ENCODE assay signal across 1 cellular context in the genomic region with DNA sequence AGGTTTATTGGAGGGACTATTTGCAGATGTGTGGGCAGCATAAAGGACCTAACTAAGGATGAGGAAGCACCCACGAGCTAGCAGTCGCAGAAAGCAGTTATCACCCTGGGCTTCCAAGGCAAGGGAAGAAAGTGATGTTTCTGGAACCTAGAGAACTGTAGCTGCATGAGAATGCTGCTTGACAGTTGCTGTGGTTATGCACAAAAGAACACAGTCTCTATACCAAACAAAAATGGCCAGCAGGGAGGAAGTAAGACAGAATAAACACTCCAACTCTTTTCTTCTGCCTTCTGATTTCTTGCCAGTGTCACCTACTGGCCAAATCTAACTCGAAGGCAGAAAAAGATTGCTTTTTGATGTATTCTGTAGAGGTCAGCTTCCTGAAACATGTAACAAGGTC.
TF ChIP-seq lines count a peak whose summit lies in the region.

No MANE protein-coding gene starts in this region.

TF ChIP-seq in GM23338, 12 proteins besides CTCF, POLR2A, EP300 and RAD21 (continued from another document):
- TF ChIP-seq, protein P1, sequence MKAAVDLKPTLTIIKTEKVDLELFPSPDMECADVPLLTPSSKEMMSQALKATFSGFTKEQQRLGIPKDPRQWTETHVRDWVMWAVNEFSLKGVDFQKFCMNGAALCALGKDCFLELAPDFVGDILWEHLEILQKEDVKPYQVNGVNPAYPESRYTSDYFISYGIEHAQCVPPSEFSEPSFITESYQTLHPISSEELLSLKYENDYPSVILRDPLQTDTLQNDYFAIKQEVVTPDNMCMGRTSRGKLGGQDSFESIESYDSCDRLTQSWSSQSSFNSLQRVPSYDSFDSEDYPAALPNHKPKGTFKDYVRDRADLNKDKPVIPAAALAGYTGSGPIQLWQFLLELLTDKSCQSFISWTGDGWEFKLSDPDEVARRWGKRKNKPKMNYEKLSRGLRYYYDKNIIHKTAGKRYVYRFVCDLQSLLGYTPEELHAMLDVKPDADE (IDR thresholded peaks at IDR 0.05), result no peak
- TF ChIP-seq NANOG (IDR thresholded peaks at IDR 0.05; ENCODE audit: borderline replicate concordance), result no peak
- TF ChIP-seq STAT1 (IDR thresholded peaks at IDR 0.05; ENCODE audit: unreplicated experiment), result no peak
- no peak for TF ChIP-seq ZNF114 (CRISPR knock-in tag; IDR thresholded peaks at IDR 0.05)
- TF ChIP-seq, protein P2, sequence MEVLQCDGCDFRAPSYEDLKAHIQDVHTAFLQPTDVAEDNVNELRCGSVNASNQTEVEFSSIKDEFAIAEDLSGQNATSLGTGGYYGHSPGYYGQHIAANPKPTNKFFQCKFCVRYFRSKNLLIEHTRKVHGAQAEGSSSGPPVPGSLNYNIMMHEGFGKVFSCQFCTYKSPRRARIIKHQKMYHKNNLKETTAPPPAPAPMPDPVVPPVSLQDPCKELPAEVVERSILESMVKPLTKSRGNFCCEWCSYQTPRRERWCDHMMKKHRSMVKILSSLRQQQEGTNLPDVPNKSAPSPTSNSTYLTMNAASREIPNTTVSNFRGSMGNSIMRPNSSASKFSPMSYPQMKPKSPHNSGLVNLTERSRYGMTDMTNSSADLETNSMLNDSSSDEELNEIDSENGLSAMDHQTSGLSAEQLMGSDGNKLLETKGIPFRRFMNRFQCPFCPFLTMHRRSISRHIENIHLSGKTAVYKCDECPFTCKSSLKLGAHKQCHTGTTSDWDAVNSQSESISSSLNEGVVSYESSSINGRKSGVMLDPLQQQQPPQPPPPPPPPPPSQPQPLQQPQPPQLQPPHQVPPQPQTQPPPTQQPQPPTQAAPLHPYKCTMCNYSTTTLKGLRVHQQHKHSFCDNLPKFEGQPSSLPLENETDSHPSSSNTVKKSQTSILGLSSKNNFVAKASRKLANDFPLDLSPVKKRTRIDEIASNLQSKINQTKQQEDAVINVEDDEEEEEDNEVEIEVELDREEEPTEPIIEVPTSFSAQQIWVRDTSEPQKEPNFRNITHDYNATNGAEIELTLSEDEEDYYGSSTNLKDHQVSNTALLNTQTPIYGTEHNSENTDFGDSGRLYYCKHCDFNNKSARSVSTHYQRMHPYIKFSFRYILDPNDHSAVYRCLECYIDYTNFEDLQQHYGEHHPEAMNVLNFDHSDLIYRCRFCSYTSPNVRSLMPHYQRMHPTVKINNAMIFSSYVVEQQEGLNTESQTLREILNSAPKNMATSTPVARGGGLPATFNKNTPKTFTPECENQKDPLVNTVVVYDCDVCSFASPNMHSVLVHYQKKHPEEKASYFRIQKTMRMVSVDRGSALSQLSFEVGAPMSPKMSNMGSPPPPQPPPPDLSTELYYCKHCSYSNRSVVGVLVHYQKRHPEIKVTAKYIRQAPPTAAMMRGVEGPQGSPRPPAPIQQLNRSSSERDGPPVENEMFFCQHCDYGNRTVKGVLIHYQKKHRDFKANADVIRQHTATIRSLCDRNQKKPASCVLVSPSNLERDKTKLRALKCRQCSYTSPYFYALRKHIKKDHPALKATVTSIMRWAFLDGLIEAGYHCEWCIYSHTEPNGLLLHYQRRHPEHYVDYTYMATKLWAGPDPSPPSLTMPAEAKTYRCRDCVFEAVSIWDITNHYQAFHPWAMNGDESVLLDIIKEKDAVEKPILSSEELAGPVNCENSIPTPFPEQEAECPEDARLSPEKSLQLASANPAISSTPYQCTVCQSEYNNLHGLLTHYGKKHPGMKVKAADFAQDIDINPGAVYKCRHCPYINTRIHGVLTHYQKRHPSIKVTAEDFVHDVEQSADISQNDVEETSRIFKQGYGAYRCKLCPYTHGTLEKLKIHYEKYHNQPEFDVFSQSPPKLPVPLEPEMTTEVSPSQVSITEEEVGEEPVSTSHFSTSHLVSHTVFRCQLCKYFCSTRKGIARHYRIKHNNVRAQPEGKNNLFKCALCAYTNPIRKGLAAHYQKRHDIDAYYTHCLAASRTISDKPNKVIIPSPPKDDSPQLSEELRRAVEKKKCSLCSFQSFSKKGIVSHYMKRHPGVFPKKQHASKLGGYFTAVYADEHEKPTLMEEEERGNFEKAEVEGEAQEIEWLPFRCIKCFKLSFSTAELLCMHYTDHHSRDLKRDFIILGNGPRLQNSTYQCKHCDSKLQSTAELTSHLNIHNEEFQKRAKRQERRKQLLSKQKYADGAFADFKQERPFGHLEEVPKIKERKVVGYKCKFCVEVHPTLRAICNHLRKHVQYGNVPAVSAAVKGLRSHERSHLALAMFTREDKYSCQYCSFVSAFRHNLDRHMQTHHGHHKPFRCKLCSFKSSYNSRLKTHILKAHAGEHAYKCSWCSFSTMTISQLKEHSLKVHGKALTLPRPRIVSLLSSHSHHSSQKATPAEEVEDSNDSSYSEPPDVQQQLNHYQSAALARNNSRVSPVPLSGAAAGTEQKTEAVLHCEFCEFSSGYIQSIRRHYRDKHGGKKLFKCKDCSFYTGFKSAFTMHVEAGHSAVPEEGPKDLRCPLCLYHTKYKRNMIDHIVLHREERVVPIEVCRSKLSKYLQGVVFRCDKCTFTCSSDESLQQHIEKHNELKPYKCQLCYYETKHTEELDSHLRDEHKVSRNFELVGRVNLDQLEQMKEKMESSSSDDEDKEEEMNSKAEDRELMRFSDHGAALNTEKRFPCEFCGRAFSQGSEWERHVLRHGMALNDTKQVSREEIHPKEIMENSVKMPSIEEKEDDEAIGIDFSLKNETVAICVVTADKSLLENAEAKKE (CRISPR knock-in tag; IDR thresholded peaks at IDR 0.05), result no peak
